25 cellular contexts compared by ENCODE assay signal in genomic region chrX:48664156-48664555, GRCh38. TPM values are rescaled to one million over a fixed set of nuclear protein-coding genes. Genes with fewer than 3 reads are reported as not detected.
"Had no signal": no experiment of that assay in that cellular context is flagged by ENCODE, and none has a peak within 500 bp of the region (broad histone marks: within the 10 kb centered on the region; RNA-seq: fewer than 3 reads in every experiment).

No MANE protein-coding gene starts in this region.

- H3K36me3 ChIP-seq: esophagus squamous epithelium, gastrocnemius medialis, heart right ventricle, left lung, lower lobe of right lung had no signal

- H3K4me3 Mint-ChIP-seq: dendritic cell treated with granulocyte-macrophage colony-stimulating factor and Interleukin-4, amounts not matched to agents 40 ng/mL and 50 ng/mL, for 4 days; effector memory CD8-positive, alpha-beta T cell; endodermal cell; mesothelial cell of epicardium; naive B cell had no signal

- H3K9me3 Mint-ChIP-seq: dendritic cell treated with granulocyte-macrophage colony-stimulating factor and Interleukin-4, amounts not matched to agents 40 ng/mL and 50 ng/mL, for 4 days; effector memory CD8-positive, alpha-beta T cell had no signal

- H3K27ac ChIP-seq: epithelial cell of prostate, esophagus squamous epithelium, gastrocnemius medialis, heart right ventricle, left lung, lower lobe of right lung had no signal

- DNase-seq: cortex of kidney; effector CD8-positive, alpha-beta T cell; effector memory CD8-positive, alpha-beta T cell; endodermal cell; erythroblast; esophagus squamous epithelium; foreskin fibroblast; foreskin melanocyte; gastrocnemius medialis; glutamatergic neuron; head of caudate nucleus; heart right ventricle; hippocampal formation; left cardiac atrium; left lung; left ventricle myocardium superior; lower lobe of right lung; mesenchymal stem cell; mucosa of descending colon; naive B cell had no signal

- H3K4me1 Mint-ChIP-seq: endodermal cell, mesothelial cell of epicardium had no signal

- H3K9me3 ChIP-seq: esophagus squamous epithelium, gastrocnemius medialis, heart right ventricle, left lung, lower lobe of right lung, mucosa of descending colon had no signal

- ATAC-seq: effector memory CD8-positive, alpha-beta T cell; esophagus mucosa; gastrocnemius medialis; heart right ventricle; left cardiac atrium; left lung; left ventricle myocardium superior; lower lobe of right lung; mucosa of descending colon had no signal

- H3K27me3 ChIP-seq: esophagus squamous epithelium, gastrocnemius medialis, left lung had no signal

- H3K4me1 ChIP-seq: esophagus squamous epithelium, gastrocnemius medialis, heart right ventricle, left lung, lower lobe of right lung had no signal

- H3K27me3 Mint-ChIP-seq: effector memory CD8-positive, alpha-beta T cell; naive B cell had no signal

- H3K27ac Mint-ChIP-seq: dendritic cell treated with granulocyte-macrophage colony-stimulating factor and Interleukin-4, amounts not matched to agents 40 ng/mL and 50 ng/mL, for 4 days; effector memory CD8-positive, alpha-beta T cell; endodermal cell; mesothelial cell of epicardium; naive B cell had no signal

- H3K4me3 ChIP-seq: esophagus squamous epithelium, gastrocnemius medialis, heart right ventricle, left lung, lower lobe of right lung, mucosa of descending colon had no signal

- H3K36me3 Mint-ChIP-seq: naive B cell had no signal

RNA-seq across cellular contexts. Expression of gene WAS, which starts 19.4 kb away (rescaled TPM):
- total RNA-seq: dermis microvascular lymphatic vessel endothelial cell had no signal
